In the genomic region with DNA sequence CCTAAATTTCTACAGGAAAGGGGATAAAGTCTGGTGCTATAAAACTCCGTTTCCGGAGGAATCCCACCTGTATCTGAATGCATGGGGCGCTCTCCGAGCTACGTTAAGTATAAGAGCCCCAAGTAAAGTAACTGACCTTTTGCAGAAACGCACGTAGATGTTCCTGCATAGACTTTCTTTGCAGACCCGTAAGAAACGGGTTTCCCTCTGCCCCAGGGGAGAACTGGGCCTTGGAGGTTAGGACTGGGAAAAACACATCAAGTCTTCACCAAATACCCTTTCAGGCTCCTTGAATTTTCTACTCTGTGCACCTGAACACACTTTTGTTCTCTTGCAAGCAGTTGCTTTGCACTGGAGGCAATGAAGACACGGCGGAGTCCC, we compare ENCODE assay signal across 8 cellular contexts. TPM values are rescaled to one million over a fixed set of nuclear protein-coding genes. Genes with fewer than 3 reads are reported as not detected.
DNase-seq lines count a peak whose midpoint lies in the region; ATAC-seq, FAIRE-seq and TF ChIP-seq lines count a peak whose summit lies in the region.
"Not testable (repeated sequence)": the region's sequence is repeated elsewhere in the genome, so short reads cannot be mapped to it uniquely, and the experiment has no call there.

No MANE protein-coding gene starts in this region.

- CTCF ChIA-PET in CD8-positive, alpha-beta memory T cell (lab: Charles Lee) = interaction anchor here (0.8 to 1.9 kb wide), 11 partner anchors 9 to 194 kb away, joined by 3 to 10 read pairs (median 4); a partner anchor contains a TSS
- CTCF ChIA-PET in T-cell (lab: Charles Lee) = interaction anchor here in 1 of 2 donors (0.6 to 0.9 kb wide), 4 partner anchors 11 to 363 kb away, joined by 3 to 7 read pairs (median 4); no protein-coding TSS in a partner anchor
- CTCF ChIA-PET in HepG2 (lab: Yijun Ruan, JAX; ENCODE audit: low intra/inter-chr PET ratio, low total read pairs) = not testable (repeated sequence)

- peak overlapping the region; percentile 97 for H3K4me2 ChIP-seq in HepG2 (ENCODE audit: low read depth, low read length)

- not testable (repeated sequence) for H4K20me1 ChIP-seq in HepG2 (ENCODE audit: insufficient read depth, low read length)

- H3K4me3 Mint-ChIP-seq in CD8-positive, alpha-beta memory T cell = peak overlapping the region; percentile 93 to 97 (median 96)
- H3K4me3 Mint-ChIP-seq in T-cell = peak overlapping the region; percentile 95 to 99 (median 98)

- POLR2A ChIA-PET in CD8-positive, alpha-beta memory T cell (lab: Charles Lee) = interaction anchor here (0.6 to 2.5 kb wide), 5 partner anchors 10 to 552 kb away, joined by 3 to 20 read pairs (median 5); a partner anchor contains a TSS
- POLR2A ChIA-PET in T-cell (lab: Charles Lee) = interaction anchor here in 1 of 2 donors (0.7 kb wide), 1 partner anchor 11 kb away, joined by 3 read pairs; no protein-coding TSS in a partner anchor
- POLR2A ChIA-PET in HepG2 (lab: Yijun Ruan, JAX) = interaction anchor here (0.9 to 2.1 kb wide), 4 partner anchors 9 to 35 kb away, joined by 3 to 13 read pairs (median 8); no protein-coding TSS in a partner anchor

- H3K4me1 ChIP-seq in CD8-positive, alpha-beta memory T cell (ENCODE audit: insufficient read depth, low read length) = peaks cover 32% of the 10 kb centered on the region
- H3K4me1 ChIP-seq in HUES6 (ENCODE audit: control insufficient read depth, insufficient read depth, low read length) = not testable (repeated sequence)
- H3K4me1 ChIP-seq in adrenal gland (replicated peaks in 1 of 2) = peaks cover 46 to 52% of the 10 kb centered on the region in 2 donors
- H3K4me1 ChIP-seq in HepG2 (ENCODE audit: insufficient read depth, low read length) = peaks cover 51% of the 10 kb centered on the region
- H3K4me1 ChIP-seq in ovary (ENCODE audit: insufficient read depth) = peaks cover 13% of the 10 kb centered on the region
- peaks cover 0 to 55% (median 32%) of the 10 kb centered on the region in 4 donors for H3K4me1 ChIP-seq in tibial artery

- not testable (repeated sequence) for H3K27me3 Mint-ChIP-seq in CD8-positive, alpha-beta memory T cell; T-cell

- peaks cover 0 to 50% (median 0%) of the 10 kb centered on the region in 3 donors for H3K36me3 Mint-ChIP-seq in CD8-positive, alpha-beta memory T cell
- H3K36me3 Mint-ChIP-seq in T-cell = not testable (repeated sequence)

- H3K27me3 ChIP-seq in CD8-positive, alpha-beta memory T cell (ENCODE audit: insufficient read depth, low read length, poor library complexity, severe bottlenecking); HUES6 (ENCODE audit: control insufficient read depth, insufficient read depth, low read length); adrenal gland; HepG2 (ENCODE audit: control insufficient read depth in 1 of 2, insufficient read depth in 2 of 2, low read length in 2 of 2); ovary; tibial artery: not testable (repeated sequence)

- peaks cover 20 to 43% (median 25%) of the 10 kb centered on the region in 3 donors for H3K4me1 Mint-ChIP-seq in CD8-positive, alpha-beta memory T cell
- H3K4me1 Mint-ChIP-seq in T-cell = peaks cover 31 to 48% (median 38%) of the 10 kb centered on the region in 3 donors

- not testable (repeated sequence) for BruUV-seq in HepG2 (replicated peaks; lab: Mats Ljungman, UMichigan)

- not testable (repeated sequence) for TF ChIP-seq CTCF in adrenal gland (IDR thresholded peaks at IDR 0.05); HepG2 (CRISPR knock-in tag; IDR thresholded peaks at IDR 0.05); ovary (IDR thresholded peaks at IDR 0.05); tibial artery (IDR thresholded peaks at IDR 0.05)

- H3K9ac ChIP-seq in HUES6 (ENCODE audit: low read length) = peak overlapping the region; percentile 92
- H3K9ac ChIP-seq in HepG2 (ENCODE audit: insufficient read depth, low read depth, low read length) = peak overlapping the region; percentile 91

- H3K27ac ChIP-seq in CD8-positive, alpha-beta memory T cell (ENCODE audit: low read depth, low read length) = peak overlapping the region; percentile 86
- H3K27ac ChIP-seq in HUES6 (ENCODE audit: low read depth, low read length) = not testable (repeated sequence)
- H3K27ac ChIP-seq in adrenal gland (peak overlapping the region; percentile 87 to 99 (median 97)), epithelial cell of prostate (peak overlapping the region; percentile 79), HepG2 (ENCODE audit: extremely low read length, insufficient read depth, low read length) (peak overlapping the region; percentile 79), ovary (peak overlapping the region in 1 of 2 donors; percentile 79), tibial artery (peak overlapping the region; percentile 94 to 96)

- not testable (repeated sequence) for H2AFZ ChIP-seq in HepG2 (ENCODE audit: low read length)

- TF ChIP-seq EP300 in HepG2 (IDR thresholded peaks at IDR 0.05; ENCODE audit: low read depth in 2 of 2, low read length in 2 of 2); HepG2 (CRISPR knock-in tag; IDR thresholded peaks at IDR 0.05; ENCODE audit: borderline replicate concordance); ovary (IDR thresholded peaks at IDR 0.05): not testable (repeated sequence)

- TF ChIP-seq POLR2A in adrenal gland (IDR thresholded peaks at IDR 0.05); HepG2 (IDR thresholded peaks at IDR 0.05; ENCODE audit: insufficient read depth in 1 of 2, low read depth in 2 of 2, low read length in 2 of 2); ovary (IDR thresholded peaks at IDR 0.05): not testable (repeated sequence)

- ATAC-seq in T-cell (replicated peaks in 1 of 4) = peak in 2 of 4 experiments; percentile 2
- ATAC-seq in HepG2 = not testable (repeated sequence)

- not testable (repeated sequence) for H3K9me3 ChIP-seq in CD8-positive, alpha-beta memory T cell (ENCODE audit: low read length); HUES6 (ENCODE audit: control insufficient read depth, insufficient read depth, low read depth, low read length); adrenal gland (replicated peaks in 1 of 3); HepG2 (ENCODE audit: low read length); ovary; tibial artery

- not testable (repeated sequence) for TF ChIP-seq RAD21 in HepG2 (CRISPR knock-in tag; IDR thresholded peaks at IDR 0.05)

- WGBS in adrenal gland, 4 donors = 0 to 3% (median 2%) methylated on average over 9 to 11 of the region's 11 CpGs
- WGBS in HepG2 (ENCODE audit: low lambda C conversion rate) = 3% methylated on average over 11 of the region's 11 CpGs
- 1 to 2% (median 1%) methylated on average over 11 of the region's 11 CpGs for WGBS in ovary, 3 donors

- H3K9me3 Mint-ChIP-seq in CD8-positive, alpha-beta memory T cell; T-cell: not testable (repeated sequence)

- in situ Hi-C loops in HepG2 (cut with HindIII; ENCODE audit: extremely low pct_ligation_motif_present, low pct_unique_long_range_greater_than_20kb) = not testable (repeated sequence)

- H3K4me3 ChIP-seq in CD8-positive, alpha-beta memory T cell (ENCODE audit: low read length) = peak overlapping the region; percentile 93
- H3K4me3 ChIP-seq in HUES6 (ENCODE audit: low read depth, low read length) (peak overlapping the region; percentile 91), adrenal gland (peak overlapping the region in 3 of 4 donors; percentile 83 to 95 (median 94)), HepG2 (replicated peaks in 1 of 3; ENCODE audit: insufficient read depth in 1 of 3, low read depth in 2 of 3, low read length in 3 of 3) (peak overlapping the region; percentile 68 to 99 (median 94)), ovary (peak overlapping the region; percentile 75), tibial artery (peak overlapping the region; percentile 93 to 94)

- intact Hi-C loops in adrenal gland (cut with DNase I); HepG2 (cut with micrococcal nuclease; ENCODE audit: unreplicated experiment); ovary (cut with DNase I); tibial artery (cut with DNase I; ENCODE audit: low total_unique reads): not testable (repeated sequence)

- peaks cover 32% of the 10 kb centered on the region for H3K79me2 ChIP-seq in HepG2 (ENCODE audit: insufficient read depth, low read length)

- peak overlapping the region; percentile 92 to 99 (median 98) for H3K27ac Mint-ChIP-seq in CD8-positive, alpha-beta memory T cell
- peak overlapping the region; percentile 94 to 96 for H3K27ac Mint-ChIP-seq in T-cell

- FAIRE-seq in HepG2 (lab: Jason Lieb, UNC) = peak; percentile 34

- H3K36me3 ChIP-seq in CD8-positive, alpha-beta memory T cell (ENCODE audit: insufficient read depth, low read length); HUES6 (ENCODE audit: control insufficient read depth, insufficient read depth, low read length); adrenal gland (replicated peaks in 1 of 2); HepG2 (replicated peaks in 1 of 2; ENCODE audit: control insufficient read depth in 1 of 2, insufficient read depth in 2 of 2, low read length in 2 of 2); ovary: not testable (repeated sequence)
- peaks cover 0 to 27% (median 4%) of the 10 kb centered on the region in 3 donors for H3K36me3 ChIP-seq in tibial artery

- DNase-seq in CD8-positive, alpha-beta memory T cell; T-cell; adrenal gland; epithelial cell of prostate (ENCODE audit: low read depth, low spot score); HepG2 (ENCODE audit: low spot score); ovary; tibial artery: not testable (repeated sequence)

RNA-seq across cellular contexts. Expression of a gene that starts 10.0 kb away (rescaled TPM):
- 100 to 1,000 TPM; 105 to 114 TPM for total RNA-seq in CD8-positive, alpha-beta memory T cell
- polyA plus RNA-seq in CD8-positive, alpha-beta memory T cell = 252 TPM
- total RNA-seq in T-cell (100 to 1,000 TPM; 136 to 185 (median 151) TPM), adrenal gland (100 to 1,000 TPM in 4 of 8 donors, 10 to 100 TPM in 4; 60.1 to 145 (median 99.4) TPM), HepG2 (2016; rRNA removed; fragmentation: Illumina TruSeq; extraction: Trizol) (27.9 and 40.8 TPM in 2 replicates), ovary (10 to 100 TPM; 54.2 to 87.3 (median 65.4) TPM)
- polyA plus RNA-seq in adrenal gland (100 to 1,000 TPM in 2 of 3 donors, 1 to 10 TPM in 1; 2.5 to 235 (median 195) TPM), HepG2 (2011; rRNA removed) (27.7 and 44.6 TPM in 2 replicates), ovary (10 to 100 TPM in 1 of 2 donors, under 1 TPM in 1; 0.57 to 65.6 TPM)
- 52.2 and 64.4 TPM in 2 replicates for total RNA-seq in HepG2 (2016; cell fraction: cytosol; rRNA removed; fragmentation: Illumina TruSeq; extraction: Trizol; ENCODE audit: low read depth)
- total RNA-seq in HepG2 (2016; cell fraction: insoluble cytoplasmic fraction; rRNA removed; fragmentation: Illumina TruSeq; extraction: Trizol) = 24.0 and 37.3 TPM in 2 replicates
- total RNA-seq in HepG2 (2016; cell fraction: membrane; rRNA removed; fragmentation: Illumina TruSeq; extraction: Trizol) = 65.2 and 82.2 TPM in 2 replicates
- 17.1 and 19.3 TPM in 2 replicates for total RNA-seq in HepG2 (2016; cell fraction: nucleus; rRNA removed; fragmentation: Illumina TruSeq; extraction: Trizol)
- polyA plus RNA-seq in HepG2 (2011; cell fraction: cytosol; rRNA removed) = 25.9 and 53.1 TPM in 2 replicates
- 72.5 and 83.8 TPM in 2 replicates for polyA plus RNA-seq in HepG2 (2011; cell fraction: nucleus; rRNA removed)
- polyA plus RNA-seq in HepG2 (2012) = 11.9 and 16.2 TPM in 2 replicates
- polyA plus RNA-seq in HepG2 (2016; cell fraction: cytosol; fragmentation: Illumina TruSeq; extraction: Trizol; ENCODE audit: low read depth) = 51.0 and 62.5 TPM in 2 replicates
- 25.3 and 27.0 TPM in 2 replicates for polyA plus RNA-seq in HepG2 (2016; cell fraction: insoluble cytoplasmic fraction; fragmentation: Illumina TruSeq; extraction: Trizol; ENCODE audit: low read depth)
- polyA plus RNA-seq in HepG2 (2016; cell fraction: membrane; fragmentation: Illumina TruSeq; extraction: Trizol; ENCODE audit: low read depth) = 54.6 and 60.4 TPM in 2 replicates
- 38.7 and 42.0 TPM in 2 replicates for polyA plus RNA-seq in HepG2 (2016; cell fraction: nucleus; fragmentation: Illumina TruSeq; extraction: Trizol; ENCODE audit: insufficient read depth, low read depth)
- 15.0 and 50.9 TPM in 2 replicates for polyA minus RNA-seq in HepG2 (2011; rRNA and poly(A)+ RNA removed; ENCODE audit: low replicate concordance)
- polyA minus RNA-seq in HepG2 (2011; cell fraction: cytosol; rRNA and poly(A)+ RNA removed) = 17.2 and 18.0 TPM in 2 replicates
- polyA minus RNA-seq in HepG2 (2011; cell fraction: nucleus; rRNA and poly(A)+ RNA removed) = 5.7 and 5.8 TPM in 2 replicates

RNA-seq across cellular contexts. Expression of a gene that starts 11.9 kb away (rescaled TPM):
- total RNA-seq in CD8-positive, alpha-beta memory T cell = 10 to 100 TPM; 42.8 to 43.1 TPM
- polyA plus RNA-seq in CD8-positive, alpha-beta memory T cell = 0.92 TPM
- total RNA-seq in T-cell (10 to 100 TPM; 29.8 to 61.4 (median 32.7) TPM), adrenal gland (10 to 100 TPM in 7 of 8 donors, 1 to 10 TPM in 1; 7.1 to 28.1 (median 18.3) TPM), HepG2 (2016; rRNA removed; fragmentation: Illumina TruSeq; extraction: Trizol) (6.2 and 6.7 TPM in 2 replicates), ovary (10 to 100 TPM in 6 of 7 donors, 1 to 10 TPM in 1; 4.2 to 26.6 (median 14.4) TPM)
- polyA plus RNA-seq in adrenal gland (10 to 100 TPM in 1 of 3 donors, 1 to 10 TPM in 2; 2.0 to 12.9 (median 6.9) TPM), HepG2 (2011; rRNA removed) (3.5 and 4.7 TPM in 2 replicates), ovary (1 to 10 TPM in 1 of 2 donors, under 1 TPM in 1; 0.63 to 5.4 TPM)
- total RNA-seq in HepG2 (2016; cell fraction: cytosol; rRNA removed; fragmentation: Illumina TruSeq; extraction: Trizol; ENCODE audit: low read depth) = 2.1 and 2.2 TPM in 2 replicates
- 5.5 and 5.9 TPM in 2 replicates for total RNA-seq in HepG2 (2016; cell fraction: insoluble cytoplasmic fraction; rRNA removed; fragmentation: Illumina TruSeq; extraction: Trizol)
- total RNA-seq in HepG2 (2016; cell fraction: membrane; rRNA removed; fragmentation: Illumina TruSeq; extraction: Trizol) = 8.3 and 8.9 TPM in 2 replicates
- total RNA-seq in HepG2 (2016; cell fraction: nucleus; rRNA removed; fragmentation: Illumina TruSeq; extraction: Trizol) = 4.0 and 4.8 TPM in 2 replicates
- 3.7 and 7.0 TPM in 2 replicates for polyA plus RNA-seq in HepG2 (2011; cell fraction: cytosol; rRNA removed)
- 16.7 and 31.9 TPM in 2 replicates for polyA plus RNA-seq in HepG2 (2011; cell fraction: nucleus; rRNA removed)
- 8.3 and 9.4 TPM in 2 replicates for polyA plus RNA-seq in HepG2 (2012)
- 3.2 and 3.4 TPM in 2 replicates for polyA plus RNA-seq in HepG2 (2016; cell fraction: cytosol; fragmentation: Illumina TruSeq; extraction: Trizol; ENCODE audit: low read depth)
- 12.0 and 14.3 TPM in 2 replicates for polyA plus RNA-seq in HepG2 (2016; cell fraction: insoluble cytoplasmic fraction; fragmentation: Illumina TruSeq; extraction: Trizol; ENCODE audit: low read depth)
- 8.9 and 9.3 TPM in 2 replicates for polyA plus RNA-seq in HepG2 (2016; cell fraction: membrane; fragmentation: Illumina TruSeq; extraction: Trizol; ENCODE audit: low read depth)
- polyA plus RNA-seq in HepG2 (2016; cell fraction: nucleus; fragmentation: Illumina TruSeq; extraction: Trizol; ENCODE audit: insufficient read depth, low read depth) = 11.4 and 12.0 TPM in 2 replicates
- 3.1 and 9.7 TPM in 2 replicates for polyA minus RNA-seq in HepG2 (2011; rRNA and poly(A)+ RNA removed; ENCODE audit: low replicate concordance)
- 8.9 and 15.3 TPM in 2 replicates for polyA minus RNA-seq in HepG2 (2011; cell fraction: cytosol; rRNA and poly(A)+ RNA removed)
- polyA minus RNA-seq in HepG2 (2011; cell fraction: nucleus; rRNA and poly(A)+ RNA removed) = 2.1 and 2.2 TPM in 2 replicates

RNA-seq across cellular contexts. Expression of a gene that starts 27.0 kb away (rescaled TPM):
- total RNA-seq in CD8-positive, alpha-beta memory T cell = 10 to 100 TPM; 61.0 to 63.7 TPM
- polyA plus RNA-seq in CD8-positive, alpha-beta memory T cell = 8.7 TPM
- total RNA-seq in T-cell (10 to 100 TPM; 68.4 to 97.5 (median 78.7) TPM), adrenal gland (10 to 100 TPM; 14.4 to 98.8 (median 44.5) TPM), HepG2 (2016; rRNA removed; fragmentation: Illumina TruSeq; extraction: Trizol) (3.0 and 5.0 TPM in 2 replicates), ovary (10 to 100 TPM; 14.9 to 46.7 (median 30.4) TPM)
- polyA plus RNA-seq in adrenal gland (100 to 1,000 TPM in 2 of 3 donors, 10 to 100 TPM in 1; 18.4 to 155 (median 150) TPM), HepG2 (2011; rRNA removed) (11.2 and 13.0 TPM in 2 replicates), ovary (10 to 100 TPM in 1 of 2 donors, 1 to 10 TPM in 1; 4.8 to 21.5 TPM)
- 1.1 and 3.2 TPM in 2 replicates for total RNA-seq in HepG2 (2016; cell fraction: cytosol; rRNA removed; fragmentation: Illumina TruSeq; extraction: Trizol; ENCODE audit: low read depth)
- 4.1 and 5.2 TPM in 2 replicates for total RNA-seq in HepG2 (2016; cell fraction: insoluble cytoplasmic fraction; rRNA removed; fragmentation: Illumina TruSeq; extraction: Trizol)
- 3.9 and 4.2 TPM in 2 replicates for total RNA-seq in HepG2 (2016; cell fraction: membrane; rRNA removed; fragmentation: Illumina TruSeq; extraction: Trizol)
- total RNA-seq in HepG2 (2016; cell fraction: nucleus; rRNA removed; fragmentation: Illumina TruSeq; extraction: Trizol) = 6.0 and 7.6 TPM in 2 replicates
- 8.7 and 9.8 TPM in 2 replicates for polyA plus RNA-seq in HepG2 (2011; cell fraction: cytosol; rRNA removed)
- polyA plus RNA-seq in HepG2 (2011; cell fraction: nucleus; rRNA removed) = 91.1 and 123 TPM in 2 replicates
- polyA plus RNA-seq in HepG2 (2012) = 13.8 and 15.4 TPM in 2 replicates
- polyA plus RNA-seq in HepG2 (2016; cell fraction: cytosol; fragmentation: Illumina TruSeq; extraction: Trizol; ENCODE audit: low read depth) = 1.7 and 1.8 TPM in 2 replicates
- polyA plus RNA-seq in HepG2 (2016; cell fraction: insoluble cytoplasmic fraction; fragmentation: Illumina TruSeq; extraction: Trizol; ENCODE audit: low read depth) = 7.3 and 10.0 TPM in 2 replicates
- 5.1 and 5.3 TPM in 2 replicates for polyA plus RNA-seq in HepG2 (2016; cell fraction: membrane; fragmentation: Illumina TruSeq; extraction: Trizol; ENCODE audit: low read depth)
- polyA plus RNA-seq in HepG2 (2016; cell fraction: nucleus; fragmentation: Illumina TruSeq; extraction: Trizol; ENCODE audit: insufficient read depth, low read depth) = 39.5 and 44.1 TPM in 2 replicates
- 16.3 and 19.1 TPM in 2 replicates for polyA minus RNA-seq in HepG2 (2011; rRNA and poly(A)+ RNA removed; ENCODE audit: low replicate concordance)
- 5.5 and 7.7 TPM in 2 replicates for polyA minus RNA-seq in HepG2 (2011; cell fraction: cytosol; rRNA and poly(A)+ RNA removed)
- polyA minus RNA-seq in HepG2 (2011; cell fraction: nucleus; rRNA and poly(A)+ RNA removed) = 9.3 and 10.8 TPM in 2 replicates

RNA-seq across cellular contexts. Expression of a gene that starts 29.9 kb away (rescaled TPM):
- 1 to 10 TPM; 6.3 to 6.6 TPM for total RNA-seq in CD8-positive, alpha-beta memory T cell
- 4.6 TPM for polyA plus RNA-seq in CD8-positive, alpha-beta memory T cell
- total RNA-seq in T-cell = 10 to 100 TPM in 1 of 5 donors, 1 to 10 TPM in 4; 6.0 to 16.1 (median 7.7) TPM
- total RNA-seq in adrenal gland = 10 to 100 TPM in 3 of 8 donors, 1 to 10 TPM in 5; 4.7 to 29.6 (median 9.2) TPM
- polyA plus RNA-seq in adrenal gland = 1 to 10 TPM in 2 of 3 donors, not detected in 1; 8.1 to 8.3 TPM
- total RNA-seq in HepG2 (2016; rRNA removed; fragmentation: Illumina TruSeq; extraction: Trizol) = 2.0 and 3.5 TPM in 2 replicates
- 0.79 and 0.81 TPM in 2 replicates for total RNA-seq in HepG2 (2016; cell fraction: cytosol; rRNA removed; fragmentation: Illumina TruSeq; extraction: Trizol; ENCODE audit: low read depth)
- 1.7 and 3.1 TPM in 2 replicates for total RNA-seq in HepG2 (2016; cell fraction: insoluble cytoplasmic fraction; rRNA removed; fragmentation: Illumina TruSeq; extraction: Trizol)
- total RNA-seq in HepG2 (2016; cell fraction: membrane; rRNA removed; fragmentation: Illumina TruSeq; extraction: Trizol) = 1.7 and 2.1 TPM in 2 replicates
- 1.5 and 1.9 TPM in 2 replicates for total RNA-seq in HepG2 (2016; cell fraction: nucleus; rRNA removed; fragmentation: Illumina TruSeq; extraction: Trizol)
- 0.95 and 1.4 TPM in 2 replicates for polyA plus RNA-seq in HepG2 (2011; rRNA removed)
- polyA plus RNA-seq in HepG2 (2011; cell fraction: cytosol; rRNA removed) = 0.94 and 1.7 TPM in 2 replicates
- 6.4 and 7.8 TPM in 2 replicates for polyA plus RNA-seq in HepG2 (2011; cell fraction: nucleus; rRNA removed)
- polyA plus RNA-seq in HepG2 (2012) = 1.3 and 1.7 TPM in 2 replicates
- polyA plus RNA-seq in HepG2 (2016; cell fraction: cytosol; fragmentation: Illumina TruSeq; extraction: Trizol; ENCODE audit: low read depth) = 0.68 TPM in 2 replicates
- 2.8 and 3.5 TPM in 2 replicates for polyA plus RNA-seq in HepG2 (2016; cell fraction: insoluble cytoplasmic fraction; fragmentation: Illumina TruSeq; extraction: Trizol; ENCODE audit: low read depth)
- 1.1 and 1.4 TPM in 2 replicates for polyA plus RNA-seq in HepG2 (2016; cell fraction: membrane; fragmentation: Illumina TruSeq; extraction: Trizol; ENCODE audit: low read depth)
- polyA plus RNA-seq in HepG2 (2016; cell fraction: nucleus; fragmentation: Illumina TruSeq; extraction: Trizol; ENCODE audit: insufficient read depth, low read depth) = 5.0 and 6.1 TPM in 2 replicates
- polyA minus RNA-seq in HepG2 (2011; rRNA and poly(A)+ RNA removed; ENCODE audit: low replicate concordance) = 2.1 and 3.8 TPM in 2 replicates
- polyA minus RNA-seq in HepG2 (2011; cell fraction: cytosol; rRNA and poly(A)+ RNA removed) = 1.3 and 1.6 TPM in 2 replicates
- 2.3 and 2.6 TPM in 2 replicates for polyA minus RNA-seq in HepG2 (2011; cell fraction: nucleus; rRNA and poly(A)+ RNA removed)
- 10 to 100 TPM in 1 of 7 donors, 1 to 10 TPM in 6; 2.6 to 13.7 (median 4.6) TPM for total RNA-seq in ovary
- 1 to 10 TPM in 1 of 2 donors, not detected in 1; 2.3 TPM for polyA plus RNA-seq in ovary

RNA-seq across cellular contexts. Expression of a gene that starts 29.9 kb away (rescaled TPM):
- 10 to 100 TPM; 38.6 to 40.6 TPM for total RNA-seq in CD8-positive, alpha-beta memory T cell
- 16.3 TPM for polyA plus RNA-seq in CD8-positive, alpha-beta memory T cell
- total RNA-seq in T-cell = 10 to 100 TPM; 24.8 to 49.2 (median 27.5) TPM
- 100 to 1,000 TPM in 3 of 8 donors, 10 to 100 TPM in 5; 47.8 to 192 (median 84.8) TPM for total RNA-seq in adrenal gland
- 10 to 100 TPM; 13.5 to 43.8 (median 22.7) TPM for polyA plus RNA-seq in adrenal gland
- total RNA-seq in HepG2 (2016; rRNA removed; fragmentation: Illumina TruSeq; extraction: Trizol) = 10.8 and 13.7 TPM in 2 replicates
- total RNA-seq in HepG2 (2016; cell fraction: cytosol; rRNA removed; fragmentation: Illumina TruSeq; extraction: Trizol; ENCODE audit: low read depth) = 4.4 and 5.1 TPM in 2 replicates
- 9.1 and 12.6 TPM in 2 replicates for total RNA-seq in HepG2 (2016; cell fraction: insoluble cytoplasmic fraction; rRNA removed; fragmentation: Illumina TruSeq; extraction: Trizol)
- 10.1 and 10.7 TPM in 2 replicates for total RNA-seq in HepG2 (2016; cell fraction: membrane; rRNA removed; fragmentation: Illumina TruSeq; extraction: Trizol)
- 24.2 and 31.8 TPM in 2 replicates for total RNA-seq in HepG2 (2016; cell fraction: nucleus; rRNA removed; fragmentation: Illumina TruSeq; extraction: Trizol)
- 10.7 and 12.8 TPM in 2 replicates for polyA plus RNA-seq in HepG2 (2011; rRNA removed)
- 7.6 and 8.7 TPM in 2 replicates for polyA plus RNA-seq in HepG2 (2011; cell fraction: cytosol; rRNA removed)
- polyA plus RNA-seq in HepG2 (2011; cell fraction: nucleus; rRNA removed) = 43.5 and 55.3 TPM in 2 replicates
- polyA plus RNA-seq in HepG2 (2012) = 21.8 and 32.2 TPM in 2 replicates
- polyA plus RNA-seq in HepG2 (2016; cell fraction: cytosol; fragmentation: Illumina TruSeq; extraction: Trizol; ENCODE audit: low read depth) = 5.1 and 6.4 TPM in 2 replicates
- 10.3 and 13.4 TPM in 2 replicates for polyA plus RNA-seq in HepG2 (2016; cell fraction: insoluble cytoplasmic fraction; fragmentation: Illumina TruSeq; extraction: Trizol; ENCODE audit: low read depth)
- polyA plus RNA-seq in HepG2 (2016; cell fraction: membrane; fragmentation: Illumina TruSeq; extraction: Trizol; ENCODE audit: low read depth) = 11.5 and 11.6 TPM in 2 replicates
- polyA plus RNA-seq in HepG2 (2016; cell fraction: nucleus; fragmentation: Illumina TruSeq; extraction: Trizol; ENCODE audit: insufficient read depth, low read depth) = 69.4 and 71.5 TPM in 2 replicates
- 14.8 and 32.0 TPM in 2 replicates for polyA minus RNA-seq in HepG2 (2011; rRNA and poly(A)+ RNA removed; ENCODE audit: low replicate concordance)
- polyA minus RNA-seq in HepG2 (2011; cell fraction: cytosol; rRNA and poly(A)+ RNA removed) = 35.3 TPM in 2 replicates
- 13.2 and 15.5 TPM in 2 replicates for polyA minus RNA-seq in HepG2 (2011; cell fraction: nucleus; rRNA and poly(A)+ RNA removed)
- total RNA-seq in ovary = 10 to 100 TPM; 32.0 to 87.0 (median 62.6) TPM
- 10 to 100 TPM; 11.7 to 31.1 TPM for polyA plus RNA-seq in ovary
